Comparison of ENCODE assay signal across 19 cellular contexts in the genomic region with DNA sequence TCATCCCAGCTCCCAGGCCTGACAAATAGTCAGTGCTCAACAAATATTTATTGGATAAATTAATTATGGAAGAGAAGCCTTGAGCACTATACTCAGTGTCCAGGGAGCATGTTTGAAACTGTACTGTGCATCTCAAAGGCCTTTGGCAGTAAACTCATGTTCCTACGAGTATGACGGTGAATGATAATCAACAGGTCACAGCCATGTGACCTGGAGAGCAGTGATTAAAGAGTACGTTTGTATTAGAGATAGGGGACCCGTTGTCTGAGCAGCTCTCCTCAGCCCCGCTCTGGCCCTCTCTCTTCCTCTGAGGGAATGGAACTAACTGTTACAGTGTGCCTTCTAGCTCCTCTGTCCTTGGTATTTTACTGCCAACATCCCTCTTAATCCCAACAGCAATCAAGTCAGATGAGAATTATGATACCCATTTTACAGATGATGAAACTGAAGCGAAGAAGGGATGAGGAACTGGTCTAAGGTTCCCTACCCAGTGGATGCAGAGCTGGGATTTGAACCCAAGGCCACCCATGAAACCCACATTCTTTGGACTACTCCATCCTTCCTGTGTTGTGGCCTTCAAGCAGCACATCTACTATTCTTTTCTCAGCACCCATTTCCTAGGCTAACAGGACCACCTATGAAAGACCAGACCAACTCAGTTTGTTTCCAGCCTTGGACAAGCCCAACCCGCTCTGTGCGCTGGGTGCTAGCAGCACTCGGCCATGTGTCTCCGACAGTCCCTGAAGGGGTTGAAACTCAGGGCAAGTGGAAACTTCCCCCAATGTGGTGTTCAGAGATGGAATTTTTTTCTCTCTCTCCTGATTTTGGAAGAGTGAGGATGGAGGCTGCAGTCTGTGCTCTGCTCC. TPM values are rescaled to one million over a fixed set of nuclear protein-coding genes. Genes with fewer than 3 reads are reported as not detected.
DNase-seq lines count a peak whose midpoint lies in the region; ATAC-seq, FAIRE-seq and TF ChIP-seq lines count a peak whose summit lies in the region.
"Had no signal": no experiment of that assay in that cellular context is flagged by ENCODE, and none has a peak within 500 bp of the region (broad histone marks: within the 10 kb centered on the region; RNA-seq: fewer than 3 reads in every experiment).

No MANE protein-coding gene starts in this region.

- H3K36me3 ChIP-seq in heart right ventricle = no peaks in the 10 kb centered on the region
- H3K36me3 ChIP-seq in right atrium auricular region = no peaks in the 10 kb centered on the region
- no peaks in the 10 kb centered on the region for H3K36me3 ChIP-seq in kidney (ENCODE audit: control insufficient read depth in 1 of 2, insufficient read depth in 2 of 2, low read length in 2 of 2)

- peaks cover 53% of the 10 kb centered on the region for H3K4me1 Mint-ChIP-seq in WTC11
- H3K4me1 Mint-ChIP-seq in CD4-positive, alpha-beta T cell (ENCODE audit: low read depth) = peaks cover 5% of the 10 kb centered on the region

- no peak overlapping the region for H3K4me3 ChIP-seq in heart right ventricle
- H3K4me3 ChIP-seq in right atrium auricular region = no peak overlapping the region
- no peak overlapping the region for H3K4me3 ChIP-seq in kidney (ENCODE audit: low read length in 2 of 2)
- H3K4me3 ChIP-seq: GM23338 had no signal

- H3K4me1 ChIP-seq in heart right ventricle (peaks cover 8 to 59% (median 35%) of the 10 kb centered on the region in 9 donors), right atrium auricular region (peaks cover 0 to 32% of the 10 kb centered on the region in 2 donors), kidney (ENCODE audit: control insufficient read depth in 1 of 2, insufficient read depth in 1 of 2, low read depth in 1 of 2, low read length in 2 of 2) (peaks cover 6 to 20% of the 10 kb centered on the region in 2 donors)

- TF ChIP-seq CTCF in heart right ventricle (IDR thresholded peaks at IDR 0.05) = no peak
- TF ChIP-seq CTCF in right atrium auricular region (IDR thresholded peaks at IDR 0.05) = no peak
- no peak for TF ChIP-seq CTCF in WTC11 (IDR thresholded peaks at IDR 0.05)
- no peak for TF ChIP-seq CTCF in kidney (IDR thresholded peaks at IDR 0.05; ENCODE audit: borderline replicate concordance, extremely low read depth, insufficient read depth)
- TF ChIP-seq CTCF in CD4-positive, alpha-beta T cell (IDR thresholded peaks at IDR 0.05) = no peak

- H3K4me3 Mint-ChIP-seq in WTC11 = no peak overlapping the region
- H3K4me3 Mint-ChIP-seq in CD4-positive, alpha-beta T cell = no peak overlapping the region
- H3K4me3 Mint-ChIP-seq: CD4-positive, CD25-positive, alpha-beta regulatory T cell; GM23338; HFFc6 had no signal

- no peak for FAIRE-seq in kidney (lab: Jason Lieb, UNC)
- FAIRE-seq: A204.1, RCC 7860 had no signal

- intact Hi-C loops in heart right ventricle (cut with DNase I) (loop anchor here in 1 of 10 donors (10.0 kb wide), 1 partner anchor 405 kb away; no protein-coding TSS in a partner anchor), kidney (cut with DNase I) (no loop called here), sciatic nerve (cut with DNase I) (no loop called here)
- intact Hi-C loops in CD4-positive, alpha-beta T cell (cut with DNase I, micrococcal nuclease) = no loop called here

- no peaks in the 10 kb centered on the region for H3K27me3 Mint-ChIP-seq in WTC11 (ENCODE audit: low read depth)
- H3K27me3 Mint-ChIP-seq in CD4-positive, alpha-beta T cell = no peaks in the 10 kb centered on the region

- H3K27ac Mint-ChIP-seq in WTC11 = peak overlapping the region; percentile 46; the same call in 1 of the 2 replicates
- H3K27ac Mint-ChIP-seq in CD4-positive, alpha-beta T cell = no peak overlapping the region
- H3K27ac Mint-ChIP-seq: GM23338, HFFc6 had no signal

- CTCF ChIA-PET in WTC11 (lab: Charles Lee) = interaction anchor here (1.1 to 1.2 kb wide), 2 partner anchors 10 to 241 kb away, joined by 4 read pairs; no protein-coding TSS in a partner anchor
- CTCF ChIA-PET in CD4-positive, alpha-beta T cell (lab: Charles Lee) = no interaction called here

- H3K36me3 Mint-ChIP-seq in WTC11 = peaks cover 17% of the 10 kb centered on the region
- no peaks in the 10 kb centered on the region for H3K36me3 Mint-ChIP-seq in CD4-positive, alpha-beta T cell (ENCODE audit: low read depth)
- H3K36me3 Mint-ChIP-seq: CD4-positive, CD25-positive, alpha-beta regulatory T cell had no signal

- WGBS in heart right ventricle, 2 donors = 57 to 70% methylated on average over 10 of the region's 10 CpGs

- no peaks in the 10 kb centered on the region for H3K27me3 ChIP-seq in heart right ventricle
- H3K27me3 ChIP-seq in right atrium auricular region = no peaks in the 10 kb centered on the region
- H3K27me3 ChIP-seq in CD4-positive, alpha-beta T cell (ENCODE audit: control insufficient read depth, insufficient read depth, low read length) = no peaks in the 10 kb centered on the region

- H3K9me3 Mint-ChIP-seq in WTC11 = no peaks in the 10 kb centered on the region
- no peaks in the 10 kb centered on the region for H3K9me3 Mint-ChIP-seq in CD4-positive, alpha-beta T cell
- H3K9me3 Mint-ChIP-seq: GM23338, HFFc6 had no signal

- ATAC-seq in heart right ventricle (peak; percentile 28 to 48 (median 42)), WTC11 (0 out of 2 replicates have a peak, but pooled peaks have one; percentile 7), sciatic nerve (peak; percentile 45), GM21737 (IDR thresholded peaks at IDR 0.05; ENCODE audit: unreplicated experiment) (no peak)
- no peak for ATAC-seq in CD4-positive, alpha-beta T cell (ENCODE audit: poor library complexity)
- ATAC-seq: GM23338 had no signal

- DNase-seq in heart right ventricle (peak; percentile 25 to 31), right atrium auricular region (ENCODE audit: low spot score) (no peak), WTC11 (ENCODE audit: low spot score) (no peak), kidney (peak; percentile 73), sciatic nerve (ENCODE audit: low spot score) (no peak), SIG-M5 (lab: John Stamatoyannopoulos, UW) (no peak)
- no peak for DNase-seq in CD4-positive, alpha-beta T cell
- DNase-seq: Calu3; CD4-positive, CD25-positive, alpha-beta regulatory T cell; DMS79 treated with DMSO at 0.1 percent for 48 hours; GDM1; HFFc6; NCI-H1930; NCI-H2171 had no signal

- H3K27ac ChIP-seq in heart right ventricle (peak overlapping the region in 1 of 10 donors; percentile 0), right atrium auricular region (no peak overlapping the region), kidney (ENCODE audit: low read depth in 2 of 2, low read length in 2 of 2) (no peak overlapping the region)
- H3K27ac ChIP-seq in CD4-positive, alpha-beta T cell (ENCODE audit: low read depth, low read length) = no peak overlapping the region
- H3K27ac ChIP-seq: HL-60 had no signal

- H3K9me3 ChIP-seq in heart right ventricle (no peaks in the 10 kb centered on the region), right atrium auricular region (no peaks in the 10 kb centered on the region), kidney (ENCODE audit: control insufficient read depth in 1 of 2, low read length in 2 of 2) (no peaks in the 10 kb centered on the region)
- no peaks in the 10 kb centered on the region for H3K9me3 ChIP-seq in CD4-positive, alpha-beta T cell (ENCODE audit: control insufficient read depth, low read length)

- no peak overlapping the region for H3K9ac ChIP-seq in kidney (ENCODE audit: low read length in 2 of 2)

- POLR2A ChIA-PET in WTC11 (lab: Charles Lee) = no interaction called here
- POLR2A ChIA-PET in CD4-positive, alpha-beta T cell (lab: Charles Lee) = no interaction called here

TF ChIP-seq in WTC11, 78 proteins besides CTCF, POLR2A, EP300 and RAD21:
- TF ChIP-seq NFYB (CRISPR knock-in tag; conservative IDR thresholded peaks at IDR 0.05; ENCODE audit: low read depth) (no peak), SOX15 (CRISPR knock-in tag; IDR thresholded peaks at IDR 0.05) (no peak)
TF ChIP-seq in WTC11: peak in this region for 0.

RNA-seq across cellular contexts. Expression of a gene that starts 34.9 kb away (rescaled TPM):
- 10 to 100 TPM in 5 of 10 donors, 1 to 10 TPM in 5; 7.4 to 13.7 (median 10.1) TPM for total RNA-seq in heart right ventricle
- 1 to 10 TPM; 5.0 to 5.5 TPM for polyA plus RNA-seq in heart right ventricle
- total RNA-seq in right atrium auricular region = 10 to 100 TPM; 19.9 to 33.7 TPM
- total RNA-seq in WTC11 (2021) = 99.6 to 140 TPM (median 103 TPM) in 3 replicates
- 16.6 TPM for total RNA-seq in kidney
- 6.0 TPM for polyA plus RNA-seq in kidney (ENCODE audit: insufficient read depth, low read depth, low replicate concordance)
- 59.3 TPM for total RNA-seq in sciatic nerve
- total RNA-seq in CD4-positive, alpha-beta T cell = under 1 TPM; 0.16 to 0.34 TPM
- polyA plus RNA-seq: CD4-positive, CD25-positive, alpha-beta regulatory T cell had no signal

Comparison
In these comparisons a context has a peak if more than half of its experiments do, and no peak if none do; other contexts are left out.
1. DNase-seq: peak in heart right ventricle (2 of 2) and kidney (single experiment); none in right atrium auricular region (single experiment), WTC11 (single experiment), sciatic nerve (single experiment), CD4-positive, alpha-beta T cell (0 of 10) and SIG-M5 (single experiment).
2. ATAC-seq: peak in heart right ventricle (8 of 8), WTC11 (single experiment) and sciatic nerve (single experiment); none in CD4-positive, alpha-beta T cell (single experiment) and GM21737 (single experiment).
3. RNA of a gene that starts 34.9 kb away (total RNA-seq): 99.6 to 140 TPM in WTC11, 59.3 TPM in sciatic nerve (single experiment), 19.9 to 33.7 TPM in right atrium auricular region, 16.6 TPM in kidney (single experiment) and 7.4 to 13.7 TPM in heart right ventricle; 0.16 to 0.34 TPM in CD4-positive, alpha-beta T cell; every median in the first group is over 4 times any median in the second.